ENCODE assay signal across 8 cellular contexts in the genomic region with DNA sequence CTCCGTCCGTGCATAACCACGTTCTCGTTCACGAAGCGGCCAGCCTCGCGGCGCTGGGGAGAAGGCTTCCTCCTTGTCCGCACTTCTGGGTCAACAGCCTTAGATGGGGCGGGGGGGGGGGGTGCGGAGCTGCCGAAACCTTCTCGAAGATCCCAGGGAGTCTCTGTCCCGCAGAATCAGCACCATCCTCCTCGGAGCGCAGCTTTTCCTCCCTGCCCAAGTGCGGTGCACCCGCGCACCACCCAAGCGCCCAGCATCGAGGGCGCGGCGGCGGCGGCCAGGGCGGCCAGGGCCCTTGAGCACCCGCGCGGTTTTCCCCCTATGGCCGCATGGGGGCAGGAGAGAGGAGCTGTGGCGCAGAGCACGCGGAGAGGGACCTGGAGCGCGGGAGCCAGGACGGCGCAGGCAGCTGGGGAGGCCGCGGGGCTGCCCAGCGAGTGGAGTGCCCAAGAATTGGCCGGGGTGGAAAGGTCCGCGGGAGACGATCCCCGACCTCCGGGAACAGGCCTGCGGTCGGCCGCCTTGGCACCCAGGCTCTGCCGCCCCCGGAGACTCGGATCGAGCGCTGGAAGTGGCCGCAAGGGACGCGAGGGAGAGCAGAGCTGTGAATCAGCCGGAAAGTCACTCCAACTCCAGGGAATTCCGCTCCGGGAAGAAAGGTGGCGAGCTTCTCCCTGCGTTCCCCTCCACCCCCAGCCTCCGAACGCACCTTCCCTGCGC. TPM values are rescaled to one million over a fixed set of nuclear protein-coding genes. Genes with fewer than 3 reads are reported as not detected.
A peak's percentile ranks its signal among the peaks of the same experiment; 100 is the strongest.
DNase-seq lines count a peak whose midpoint lies in the region; ATAC-seq, FAIRE-seq and TF ChIP-seq lines count a peak whose summit lies in the region.

No MANE protein-coding gene starts in this region.

- no peaks in the 10 kb centered on the region for H3K36me3 ChIP-seq in testis (ENCODE audit: low read depth, missing control alignments)

- TF ChIP-seq CTCF in A549 (IDR thresholded peaks at IDR 0.05) (peak; percentile 82), testis (IDR thresholded peaks at IDR 0.05) (peak; percentile 68 to 79 (median 79))

- peaks cover 84% of the 10 kb centered on the region for H3K27me3 Mint-ChIP-seq in activated naive CD4-positive, alpha-beta T cell treated with anti-CD3 and anti-CD28 coated beads for 36 hours (ENCODE audit: low read depth)

- peak; percentile 93 to 97 for ATAC-seq in A549
- peak; percentile 77 for ATAC-seq in GM18868 (IDR thresholded peaks at IDR 0.05; ENCODE audit: unreplicated experiment)

- H3K4me2 ChIP-seq in A549 = peak overlapping the region; percentile 77

- WGBS in A549 (ENCODE audit: missing lambda C conversion rate) = 2% methylated on average over 47 of the region's 67 CpGs
- WGBS in testis, 2 donors = 1 to 2% methylated on average over 37 to 59 of the region's 67 CpGs

- DNase-seq in A549 (ENCODE audit: low read depth in 1 of 2, low spot score in 1 of 2) (peak; percentile 87 to 89), HS-5 (ENCODE audit: low read depth) (peak; percentile 56), RPMI7951 (ENCODE audit: low read depth) (peak; percentile 77), germinal center (ENCODE audit: low spot score) (peak; percentile 81), occipital lobe (lab: John Stamatoyannopoulos, UW) (peak; percentile 43), testis (peak; percentile 83)
- DNase-seq in activated naive CD4-positive, alpha-beta T cell treated with anti-CD3 and anti-CD28 coated beads for 36 hours = peak; percentile 77

- H3K9me3 Mint-ChIP-seq in activated naive CD4-positive, alpha-beta T cell treated with anti-CD3 and anti-CD28 coated beads for 36 hours = no peaks in the 10 kb centered on the region

- TF ChIP-seq EP300 in A549 (IDR thresholded peaks at IDR 0.05) = no peak

- H3K27ac Mint-ChIP-seq in activated naive CD4-positive, alpha-beta T cell treated with anti-CD3 and anti-CD28 coated beads for 36 hours = no peak overlapping the region

- TF ChIP-seq POLR2A in A549 (IDR thresholded peaks at IDR 0.05; ENCODE audit: low read length) (peak; percentile 56), testis (IDR thresholded peaks at IDR 0.05) (no peak)

- FAIRE-seq in A549 (lab: Jason Lieb, UNC) = no peak

- no peak overlapping the region for H3K4me3 Mint-ChIP-seq in activated naive CD4-positive, alpha-beta T cell treated with anti-CD3 and anti-CD28 coated beads for 36 hours

- peaks cover 16% of the 10 kb centered on the region; the same call in 2 of the 3 replicates for H3K4me1 ChIP-seq in A549
- H3K4me1 ChIP-seq in testis = no peaks in the 10 kb centered on the region

- H3K4me1 Mint-ChIP-seq in activated naive CD4-positive, alpha-beta T cell treated with anti-CD3 and anti-CD28 coated beads for 36 hours (ENCODE audit: low read depth) = peaks cover 17% of the 10 kb centered on the region

- no peaks in the 10 kb centered on the region for H3K9me3 ChIP-seq in A549
- H3K9me3 ChIP-seq in testis = no peaks in the 10 kb centered on the region

- H3K27me3 ChIP-seq in testis = no peaks in the 10 kb centered on the region

- H3K27ac ChIP-seq in A549 (peak overlapping the region; percentile 91 to 96), testis (no peak overlapping the region)

- TF ChIP-seq RAD21 in A549 (conservative IDR thresholded peaks at IDR 0.05 in 1 of 2, IDR thresholded peaks at IDR 0.05 in 1 of 2) = peak; percentile 60 to 79

- H3K36me3 Mint-ChIP-seq in activated naive CD4-positive, alpha-beta T cell treated with anti-CD3 and anti-CD28 coated beads for 36 hours (ENCODE audit: low read depth) = no peaks in the 10 kb centered on the region

- peak overlapping the region; percentile 47 for H3K4me3 ChIP-seq in A549
- H3K4me3 ChIP-seq in testis = peak overlapping the region; percentile 42 to 51

- intact Hi-C loops in activated naive CD4-positive, alpha-beta T cell treated with anti-CD3 and anti-CD28 coated beads for 36 hours (cut with micrococcal nuclease) = loop anchor here (1.0 to 10.0 kb wide), 5 partner anchors 17 to 319 kb away; no protein-coding TSS in a partner anchor
- intact Hi-C loops in testis (cut with DNase I; ENCODE audit: low total_unique reads) = no loop called here

- CTCF ChIA-PET in A549 (lab: Yijun Ruan, JAX) = interaction anchor here (0.7 to 8.9 kb wide), 99 partner anchors 9 to 880 kb away, joined by 3 to 155 read pairs (median 5); a partner anchor contains a TSS
- CTCF ChIA-PET in activated naive CD4-positive, alpha-beta T cell treated with anti-CD3 and anti-CD28 coated beads for 36 hours (lab: Charles Lee) = interaction anchor here (0.6 to 2.1 kb wide), 25 partner anchors 8 to 854 kb away, joined by 3 to 7 read pairs (median 3); no protein-coding TSS in a partner anchor

- POLR2A ChIA-PET in A549 (lab: Yijun Ruan, JAX) = interaction anchor here (0.6 to 2.6 kb wide), 26 partner anchors 9 to 457 kb away, joined by 3 to 86 read pairs (median 4); a partner anchor contains a TSS

TF ChIP-seq in A549, 52 proteins besides CTCF, POLR2A, EP300 and RAD21 (continues in another document):
- TF ChIP-seq JUNB (IDR thresholded peaks at IDR 0.05) (no peak), JUN (IDR thresholded peaks at IDR 0.05) (peak in 1 of 2 experiments; percentile 78; a peak in 3 of 5 replicates), TFCP2L1 (CRISPR knock-in tag; IDR thresholded peaks at IDR 0.05) (no peak), CHD4 (IDR thresholded peaks at IDR 0.05; ENCODE audit: borderline replicate concordance) (no peak), CHD2 (IDR thresholded peaks at IDR 0.05; ENCODE audit: low read length, partially characterized antibody) (peak; percentile 53), SREBF2 (IDR thresholded peaks at IDR 0.05) (no peak), HOXB5 (CRISPR knock-in tag; IDR thresholded peaks at IDR 0.05) (peak; percentile 75), FOSL2 (IDR thresholded peaks at IDR 0.05) (no peak), FOSL2 (CRISPR knock-in tag; IDR thresholded peaks at IDR 0.05) (no peak), HOXB13 (CRISPR knock-in tag; IDR thresholded peaks at IDR 0.05; ENCODE audit: low read depth) (peak; percentile 53; the same call in 1 of the 2 replicates), BHLHE40 (IDR thresholded peaks at IDR 0.05; ENCODE audit: low read depth, low read length) (no peak), MYC (IDR thresholded peaks at IDR 0.05; ENCODE audit: borderline replicate concordance, low read length) (peak; percentile 96), TP53 (CRISPR knock-in tag; IDR thresholded peaks at IDR 0.05) (peak; percentile 67; the same call in 1 of the 2 replicates), PHF8 (IDR thresholded peaks at IDR 0.05; ENCODE audit: borderline replicate concordance, low read depth) (no peak), HDAC2 (IDR thresholded peaks at IDR 0.05) (0 out of 2 replicates have a peak, but pooled peaks have one; percentile 56), ESRRA (IDR thresholded peaks at IDR 0.05; ENCODE audit: borderline replicate concordance, low read length) (no peak)
- TF ChIP-seq, protein P1, sequence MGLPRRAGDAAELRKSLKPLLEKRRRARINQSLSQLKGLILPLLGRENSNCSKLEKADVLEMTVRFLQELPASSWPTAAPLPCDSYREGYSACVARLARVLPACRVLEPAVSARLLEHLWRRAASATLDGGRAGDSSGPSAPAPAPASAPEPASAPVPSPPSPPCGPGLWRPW (IDR thresholded peaks at IDR 0.05) = no peak
- TF ChIP-seq, protein P2, sequence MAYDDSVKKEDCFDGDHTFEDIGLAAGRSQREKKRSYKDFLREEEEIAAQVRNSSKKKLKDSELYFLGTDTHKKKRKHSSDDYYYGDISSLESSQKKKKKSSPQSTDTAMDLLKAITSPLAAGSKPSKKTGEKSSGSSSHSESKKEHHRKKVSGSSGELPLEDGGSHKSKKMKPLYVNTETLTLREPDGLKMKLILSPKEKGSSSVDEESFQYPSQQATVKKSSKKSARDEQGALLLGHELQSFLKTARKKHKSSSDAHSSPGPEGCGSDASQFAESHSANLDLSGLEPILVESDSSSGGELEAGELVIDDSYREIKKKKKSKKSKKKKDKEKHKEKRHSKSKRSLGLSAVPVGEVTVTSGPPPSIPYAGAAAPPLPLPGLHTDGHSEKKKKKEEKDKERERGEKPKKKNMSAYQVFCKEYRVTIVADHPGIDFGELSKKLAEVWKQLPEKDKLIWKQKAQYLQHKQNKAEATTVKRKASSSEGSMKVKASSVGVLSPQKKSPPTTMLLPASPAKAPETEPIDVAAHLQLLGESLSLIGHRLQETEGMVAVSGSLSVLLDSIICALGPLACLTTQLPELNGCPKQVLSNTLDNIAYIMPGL (CRISPR knock-in tag; IDR thresholded peaks at IDR 0.05; ENCODE audit: borderline replicate concordance) = peak; percentile 78; the same call in 1 of the 2 replicates
- TF ChIP-seq, protein P3, sequence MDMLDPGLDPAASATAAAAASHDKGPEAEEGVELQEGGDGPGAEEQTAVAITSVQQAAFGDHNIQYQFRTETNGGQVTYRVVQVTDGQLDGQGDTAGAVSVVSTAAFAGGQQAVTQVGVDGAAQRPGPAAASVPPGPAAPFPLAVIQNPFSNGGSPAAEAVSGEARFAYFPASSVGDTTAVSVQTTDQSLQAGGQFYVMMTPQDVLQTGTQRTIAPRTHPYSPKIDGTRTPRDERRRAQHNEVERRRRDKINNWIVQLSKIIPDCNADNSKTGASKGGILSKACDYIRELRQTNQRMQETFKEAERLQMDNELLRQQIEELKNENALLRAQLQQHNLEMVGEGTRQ (IDR thresholded peaks at IDR 0.05) = no peak
- TF ChIP-seq, protein P4, sequence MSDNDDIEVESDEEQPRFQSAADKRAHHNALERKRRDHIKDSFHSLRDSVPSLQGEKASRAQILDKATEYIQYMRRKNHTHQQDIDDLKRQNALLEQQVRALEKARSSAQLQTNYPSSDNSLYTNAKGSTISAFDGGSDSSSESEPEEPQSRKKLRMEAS (IDR thresholded peaks at IDR 0.05) = peak; percentile 100
- TF ChIP-seq, protein P5, sequence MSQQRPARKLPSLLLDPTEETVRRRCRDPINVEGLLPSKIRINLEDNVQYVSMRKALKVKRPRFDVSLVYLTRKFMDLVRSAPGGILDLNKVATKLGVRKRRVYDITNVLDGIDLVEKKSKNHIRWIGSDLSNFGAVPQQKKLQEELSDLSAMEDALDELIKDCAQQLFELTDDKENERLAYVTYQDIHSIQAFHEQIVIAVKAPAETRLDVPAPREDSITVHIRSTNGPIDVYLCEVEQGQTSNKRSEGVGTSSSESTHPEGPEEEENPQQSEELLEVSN (IDR thresholded peaks at IDR 0.05; ENCODE audit: borderline replicate concordance, low read depth) = peak; percentile 99

RNA-seq across cellular contexts. Expression of a gene that starts 43.1 kb away (rescaled TPM):
- polyA plus RNA-seq in A549 (2011; rRNA removed) = not detected in 2 replicates
- not detected in 2 replicates for polyA plus RNA-seq in A549 (2012; cell fraction: cytosol; rRNA removed)
- polyA plus RNA-seq in A549 (2012; cell fraction: nucleus; rRNA removed) = not detected in 2 replicates
- not detected in 3 replicates for polyA plus RNA-seq in A549 (2017; fragmentation: RNase III; extraction: RNeasy Plus Mini Kit Qiagen cat#74134 plus additional on column Dnase treatment)
- polyA minus RNA-seq in A549 (2011; rRNA and poly(A)+ RNA removed) = not detected in 2 replicates
- total RNA-seq in RPMI7951 (2014; rRNA removed; shearing (Covaris generic)) = not detected in 2 replicates
- not detected for total RNA-seq in activated naive CD4-positive, alpha-beta T cell treated with anti-CD3 and anti-CD28 coated beads for 36 hours
- total RNA-seq in occipital lobe = not detected
- not detected for total RNA-seq in testis
- polyA plus RNA-seq in testis (ENCODE audit: insufficient read depth, low read depth, low replicate concordance) = not detected

Comparison
In these comparisons a context has a peak if more than half of its experiments do, and no peak if none do; other contexts are left out.
1. H3K27ac ChIP-seq: peak in A549 (2 of 2); none in testis (0 of 2).
2. Peak in every context shown above with its lines, with median percentiles within 50 percentile points of each other: DNase-seq.